ENCODE assay signal across 8 cellular contexts in the genomic region with DNA sequence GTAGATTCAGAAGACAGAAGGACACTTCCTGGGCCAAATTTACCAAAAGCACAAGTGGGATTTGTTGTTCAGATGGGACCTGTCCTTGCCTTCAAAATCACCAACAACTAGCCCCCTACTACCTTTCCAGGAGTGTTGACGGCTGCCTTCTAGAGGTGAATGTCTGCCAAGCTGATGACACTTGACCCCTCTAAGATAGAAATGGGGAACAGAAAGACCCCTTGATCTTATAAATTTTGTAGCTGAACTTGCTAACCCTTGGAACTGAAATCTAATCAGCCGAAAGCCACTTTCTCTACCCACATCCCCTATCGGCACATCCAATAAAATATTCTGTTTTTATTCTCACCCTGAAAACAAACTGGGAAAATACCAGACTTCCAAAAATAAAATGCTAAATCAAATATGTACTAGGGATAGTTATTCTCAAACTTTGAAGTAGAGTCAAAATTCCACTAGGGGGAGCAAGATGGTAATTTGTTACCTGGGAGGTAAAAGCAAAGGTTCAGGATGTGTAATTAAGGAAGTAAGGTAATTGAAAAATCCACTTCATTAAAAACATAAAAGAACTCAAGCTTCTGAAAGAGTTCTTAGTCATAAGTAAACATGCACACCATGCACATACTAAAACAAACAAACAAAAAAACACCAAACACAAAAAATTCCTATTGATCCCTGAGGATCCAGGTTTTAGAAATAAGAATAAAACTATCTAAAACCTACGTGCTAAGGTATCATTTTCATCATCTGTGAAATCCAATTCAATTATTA.
DNase-seq lines count a peak whose midpoint lies in the region; ATAC-seq and TF ChIP-seq lines count a peak whose summit lies in the region.

No MANE protein-coding gene starts in this region.

- intact Hi-C loops in activated naive CD4-positive, alpha-beta T cell treated with anti-CD3 and anti-CD28 coated beads for 36 hours (cut with micrococcal nuclease): loop anchor here (1.0 to 10.0 kb wide), 4 partner anchors 168 to 586 kb away; a partner anchor contains a TSS
- intact Hi-C loops in stomach (cut with DNase I; ENCODE audit: low total_unique reads): loop anchor here (2.0 to 5.0 kb wide), 2 partner anchors 121 to 185 kb away; a partner anchor contains a TSS

- 35 to 62% (median 44%) methylated on average over 4 of the region's 4 CpGs for WGBS in stomach, 5 donors

- H3K4me3 Mint-ChIP-seq in activated naive CD4-positive, alpha-beta T cell treated with anti-CD3 and anti-CD28 coated beads for 36 hours: peak overlapping the region; percentile 19

- ATAC-seq in HG03460 (IDR thresholded peaks at IDR 0.05; ENCODE audit: unreplicated experiment): no peak

- DNase-seq in activated naive CD4-positive, alpha-beta T cell treated with anti-CD3 and anti-CD28 coated beads for 36 hours: no peak
- no peak for DNase-seq in activated naive CD4-positive, alpha-beta T cell treated with Interleukin-2 at 50 U/mL for 16 hours
- no peak for DNase-seq in HFF-Myc (ENCODE audit: extremely low read depth, low read depth)
- peak; percentile 41 for DNase-seq in NCI-H2196 treated with DMSO at 0.1 percent for 48 hours (lab: John Stamatoyannopoulos, UW; ENCODE audit: unreplicated experiment)
- DNase-seq in adipocyte (ENCODE audit: low read depth): peak; percentile 77
- peak; percentile 47 for DNase-seq in iPS-NIHi7 (ENCODE audit: extremely low spot score)
- DNase-seq in stomach: no peak

- H3K36me3 Mint-ChIP-seq in activated naive CD4-positive, alpha-beta T cell treated with anti-CD3 and anti-CD28 coated beads for 36 hours (ENCODE audit: low read depth): peaks cover under 1% of the 10 kb centered on the region

- TF ChIP-seq CTCF in HFF-Myc (IDR thresholded peaks at IDR 0.05; ENCODE audit: low read depth, low read length, missing control alignments): peak; percentile 41
- peak in 5 of 7 experiments; percentile 41 to 77 (median 64) for TF ChIP-seq CTCF in stomach (IDR thresholded peaks at IDR 0.05)

- H3K27me3 ChIP-seq in adipocyte (replicated peaks; ENCODE audit: control insufficient read depth, insufficient read depth, low read length) (no peaks in the 10 kb centered on the region), stomach (no peaks in the 10 kb centered on the region)

- no peak for TF ChIP-seq EP300 in stomach (IDR thresholded peaks at IDR 0.05)

- TF ChIP-seq POLR2A in stomach (IDR thresholded peaks at IDR 0.05): no peak

- H3K9me3 ChIP-seq in adipocyte (ENCODE audit: control insufficient read depth, low read length) (no peaks in the 10 kb centered on the region), stomach (no peaks in the 10 kb centered on the region)

- H3K36me3 ChIP-seq in adipocyte (ENCODE audit: control insufficient read depth, insufficient read depth, low read length, severe bottlenecking) (no peaks in the 10 kb centered on the region), stomach (no peaks in the 10 kb centered on the region)

- H3K4me3 ChIP-seq in HFF-Myc (replicated peaks; ENCODE audit: low read depth, low read length) (no peak overlapping the region), adipocyte (ENCODE audit: low read length) (no peak overlapping the region), stomach (no peak overlapping the region)

- H3K27ac ChIP-seq in stomach: no peak overlapping the region

- CTCF ChIA-PET in activated naive CD4-positive, alpha-beta T cell treated with anti-CD3 and anti-CD28 coated beads for 36 hours (lab: Charles Lee): interaction anchor here (0.6 to 4.2 kb wide), 36 partner anchors 9 to 251 kb away, joined by 3 to 66 read pairs (median 4); a partner anchor contains a TSS

- peaks cover 74% of the 10 kb centered on the region for H3K4me1 Mint-ChIP-seq in activated naive CD4-positive, alpha-beta T cell treated with anti-CD3 and anti-CD28 coated beads for 36 hours (ENCODE audit: low read depth)

- peaks cover 7% of the 10 kb centered on the region for H3K4me1 ChIP-seq in adipocyte (ENCODE audit: control insufficient read depth, insufficient read depth, low read length)
- peaks cover 6 to 43% (median 17%) of the 10 kb centered on the region in 4 donors for H3K4me1 ChIP-seq in stomach

- peaks cover 2% of the 10 kb centered on the region for H3K9me3 Mint-ChIP-seq in activated naive CD4-positive, alpha-beta T cell treated with anti-CD3 and anti-CD28 coated beads for 36 hours

- H3K9ac ChIP-seq in adipocyte (ENCODE audit: low read length): no peak overlapping the region

- H3K27ac Mint-ChIP-seq in activated naive CD4-positive, alpha-beta T cell treated with anti-CD3 and anti-CD28 coated beads for 36 hours: peak overlapping the region; percentile 85

- no peaks in the 10 kb centered on the region for H3K27me3 Mint-ChIP-seq in activated naive CD4-positive, alpha-beta T cell treated with anti-CD3 and anti-CD28 coated beads for 36 hours (ENCODE audit: low read depth)

Comparison
In these comparisons a context has a peak if more than half of its experiments do, and no peak if none do; other contexts are left out.
1. DNase-seq: peak in NCI-H2196 treated with DMSO at 0.1 percent for 48 hours (single experiment), adipocyte (single experiment) and iPS-NIHi7 (single experiment); none in activated naive CD4-positive, alpha-beta T cell treated with anti-CD3 and anti-CD28 coated beads for 36 hours (single experiment), activated naive CD4-positive, alpha-beta T cell treated with Interleukin-2 at 50 U/mL for 16 hours (single experiment), HFF-Myc (single experiment) and stomach (single experiment).